24 cellular contexts compared by ENCODE assay signal in the genomic region with DNA sequence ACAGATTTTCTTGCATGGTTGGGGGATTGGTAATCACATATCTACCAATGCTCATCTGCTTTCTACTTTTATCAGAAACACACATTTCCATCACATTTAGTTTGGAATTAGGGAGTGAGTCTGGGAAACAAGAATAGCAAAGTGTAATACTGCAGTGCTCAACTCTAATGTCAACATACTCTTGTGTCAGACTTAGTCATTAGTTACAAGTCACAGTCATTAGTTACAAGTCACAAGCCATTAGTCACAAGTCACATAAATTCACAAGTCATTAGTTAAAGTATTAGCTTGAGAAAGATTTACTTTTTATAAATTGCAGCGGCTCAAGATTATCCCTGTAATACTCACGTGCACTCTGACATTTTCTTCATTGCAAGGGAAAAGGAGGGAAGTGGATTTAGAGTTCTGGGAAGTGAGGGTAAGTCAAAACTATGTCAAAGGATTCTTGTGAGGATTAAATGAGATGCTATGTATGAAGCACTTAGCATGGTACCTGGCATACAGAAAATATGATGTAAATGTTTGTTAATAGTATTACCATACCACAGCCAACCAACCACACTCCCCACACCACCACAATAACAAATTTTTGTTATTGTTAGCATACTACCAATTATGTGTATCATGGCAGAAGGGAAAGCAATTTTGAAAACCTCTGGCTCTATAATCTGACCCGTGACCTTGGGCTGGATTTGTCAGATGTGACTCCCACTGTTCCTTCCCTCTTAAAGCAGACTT.
DNase-seq lines count a peak whose midpoint lies in the region; ATAC-seq, FAIRE-seq and TF ChIP-seq lines count a peak whose summit lies in the region.
"Had no signal": no experiment of that assay in that cellular context is flagged by ENCODE, and none has a peak within 500 bp of the region (broad histone marks: within the 10 kb centered on the region; RNA-seq: fewer than 3 reads in every experiment).

No MANE protein-coding gene starts in this region.

- H3K9me3 ChIP-seq in A549 (no peaks in the 10 kb centered on the region), left lung (no peaks in the 10 kb centered on the region), mucosa of descending colon (no peaks in the 10 kb centered on the region)
- H3K9me3 ChIP-seq: ascending aorta, BLaER1, left ventricle myocardium inferior, upper lobe of right lung had no signal

- H3K4me3 ChIP-seq in A549 (no peak overlapping the region), bronchial epithelial cell (ENCODE audit: low read depth, low read length) (no peak overlapping the region), left lung (no peak overlapping the region), mucosa of descending colon (no peak overlapping the region)
- H3K4me3 ChIP-seq: ascending aorta, BLaER1, heart left ventricle, left ventricle myocardium inferior, upper lobe of right lung had no signal

- CTCF ChIA-PET in A549 (lab: Yijun Ruan, JAX), result no interaction called here

- H3K27ac ChIP-seq in A549 (no peak overlapping the region), left lung (no peak overlapping the region), substantia nigra (ENCODE audit: low read depth, low read length, poor library complexity, severe bottlenecking) (no peak overlapping the region)
- H3K27ac ChIP-seq: ascending aorta, BLaER1, heart left ventricle, left ventricle myocardium inferior, upper lobe of right lung had no signal

- no peaks in the 10 kb centered on the region for H3K27me3 ChIP-seq in bronchial epithelial cell (ENCODE audit: control insufficient read depth, insufficient read depth, low read length)
- no peaks in the 10 kb centered on the region for H3K27me3 ChIP-seq in left lung
- H3K27me3 ChIP-seq: ascending aorta, BLaER1, heart left ventricle, upper lobe of right lung had no signal

- no peak for FAIRE-seq in A549 (lab: Jason Lieb, UNC)
- no peak for FAIRE-seq in bronchial epithelial cell (lab: Jason Lieb, UNC)
- FAIRE-seq: GM19239 had no signal

- DNase-seq in A549 (ENCODE audit: low read depth in 1 of 2, low spot score in 1 of 2), result peak in 1 of 2 experiments; percentile 4
- DNase-seq in HCEC 1CT, result peak; percentile 55
- peak; percentile 69 for DNase-seq in bronchial epithelial cell (ENCODE audit: low read depth)
- no peak for DNase-seq in left lung
- no peak for DNase-seq in mucosa of descending colon
- no peak for DNase-seq in NCI-H1417 (lab: John Stamatoyannopoulos, UW)
- DNase-seq in substantia nigra (lab: John Stamatoyannopoulos, UW), result no peak
- no peak for DNase-seq in NCI-H2029 treated with DMSO at 0.1 percent for 48 hours (lab: John Stamatoyannopoulos, UW)
- DNase-seq: 8988T; central memory CD4-positive, alpha-beta T cell; DMS79 treated with DMSO at 0.1 percent for 48 hours; heart left ventricle; left ventricle myocardium inferior; NCI-H1105 treated with DMSO at 0.1 percent for 48 hours; NCI-H2081 treated with DMSO at 0.1 percent for 48 hours; NCI-H774; stimulated activated CD4-positive, alpha-beta T cell treated with anti-CD3 and anti-CD28 coated beads, Interleukin-15, amount 100 ng/mL, for 24 hours; upper lobe of right lung had no signal

- no peak overlapping the region for H3K4me2 ChIP-seq in A549
- H3K4me2 ChIP-seq: BLaER1 had no signal

- TF ChIP-seq EP300 in A549 (IDR thresholded peaks at IDR 0.05), result no peak

- no peak for TF ChIP-seq RAD21 in A549 (conservative IDR thresholded peaks at IDR 0.05 in 1 of 2, IDR thresholded peaks at IDR 0.05 in 1 of 2)

- intact Hi-C loops in left lung (cut with DNase I), result no loop called here
- intact Hi-C loops in mucosa of descending colon (cut with DNase I, micrococcal nuclease), result no loop called here

- TF ChIP-seq CTCF in A549 (IDR thresholded peaks at IDR 0.05) (no peak), bronchial epithelial cell (IDR thresholded peaks at IDR 0.05; ENCODE audit: insufficient read depth, low read length, severe bottlenecking) (no peak), left lung (IDR thresholded peaks at IDR 0.05) (no peak), mucosa of descending colon (IDR thresholded peaks at IDR 0.05) (no peak)

- H3K4me1 ChIP-seq in A549 (no peaks in the 10 kb centered on the region), left lung (no peaks in the 10 kb centered on the region), mucosa of descending colon (ENCODE audit: low read depth) (no peaks in the 10 kb centered on the region)
- H3K4me1 ChIP-seq: ascending aorta, upper lobe of right lung had no signal

- POLR2A ChIA-PET in A549 (lab: Yijun Ruan, JAX), result no interaction called here

- no peak for ATAC-seq in A549
- peak; percentile 69 for ATAC-seq in left lung
- ATAC-seq in mucosa of descending colon, result no peak
- ATAC-seq: activated naive CD4-positive, alpha-beta T cell treated with anti-CD3 and anti-CD28 coated beads, Interleukin-2, amount 50 U/mL, for 72 hours; heart left ventricle; Right ventricle myocardium inferior; sciatic nerve; upper lobe of right lung had no signal

- H3K36me3 ChIP-seq in bronchial epithelial cell (ENCODE audit: control insufficient read depth, insufficient read depth, low read length) (no peaks in the 10 kb centered on the region), left lung (no peaks in the 10 kb centered on the region), mucosa of descending colon (ENCODE audit: low read depth) (no peaks in the 10 kb centered on the region)
- H3K36me3 ChIP-seq: ascending aorta, BLaER1, heart left ventricle, left ventricle myocardium inferior, upper lobe of right lung had no signal

- no peak for TF ChIP-seq POLR2A in A549 (IDR thresholded peaks at IDR 0.05; ENCODE audit: low read length)

- 47% methylated on average over 3 of the region's 3 CpGs for WGBS in A549 (ENCODE audit: missing lambda C conversion rate)

TF ChIP-seq in A549, 52 proteins besides CTCF, POLR2A, EP300 and RAD21:
- TF ChIP-seq, protein P1, sequence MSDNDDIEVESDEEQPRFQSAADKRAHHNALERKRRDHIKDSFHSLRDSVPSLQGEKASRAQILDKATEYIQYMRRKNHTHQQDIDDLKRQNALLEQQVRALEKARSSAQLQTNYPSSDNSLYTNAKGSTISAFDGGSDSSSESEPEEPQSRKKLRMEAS (IDR thresholded peaks at IDR 0.05), result no peak
- no peak for TF ChIP-seq FOSL2 (IDR thresholded peaks at IDR 0.05)
- peak; percentile 22; the same call in 1 of the 2 replicates for TF ChIP-seq FOSL2 (CRISPR knock-in tag; IDR thresholded peaks at IDR 0.05)

Comparison
In these comparisons a context has a peak if more than half of its experiments do, and no peak if none do; other contexts are left out.
1. DNase-seq: peak in HCEC 1CT (single experiment) and bronchial epithelial cell (single experiment); none in left lung (0 of 2), mucosa of descending colon (0 of 3), NCI-H1417 (0 of 3), substantia nigra (0 of 49) and NCI-H2029 treated with DMSO at 0.1 percent for 48 hours (single experiment).